ENCODE assay signal across 16 cellular contexts in genomic region chr1:89957063-89957462, GRCh38. TPM values are rescaled to one million over a fixed set of nuclear protein-coding genes. Genes with fewer than 3 reads are reported as not detected.
A peak's percentile ranks its signal among the peaks of the same experiment; 100 is the strongest.
DNase-seq lines count a peak whose midpoint lies in the region; ATAC-seq, FAIRE-seq and TF ChIP-seq lines count a peak whose summit lies in the region.
"Had no signal": no experiment of that assay in that cellular context is flagged by ENCODE, and none has a peak within 500 bp of the region (broad histone marks: within the 10 kb centered on the region; RNA-seq: fewer than 3 reads in every experiment).

No MANE protein-coding gene starts in this region.

- TF ChIP-seq RAD21 in HepG2 (CRISPR knock-in tag; IDR thresholded peaks at IDR 0.05) = no peak

- H3K27ac Mint-ChIP-seq in activated CD4-positive, alpha-beta memory T cell treated with anti-CD3 and anti-CD28 coated beads for 36 hours = no peak overlapping the region

- BruUV-seq in HepG2 (replicated peaks; lab: Mats Ljungman, UMichigan) = no TSS peak

- H3K9ac ChIP-seq in HepG2 (ENCODE audit: insufficient read depth, low read depth, low read length) (no peak overlapping the region), fibroblast of lung (ENCODE audit: insufficient read depth, low read length) (no peak overlapping the region)

- no peaks in the 10 kb centered on the region for H3K9me3 Mint-ChIP-seq in activated CD4-positive, alpha-beta memory T cell treated with anti-CD3 and anti-CD28 coated beads for 36 hours

- H3K27me3 ChIP-seq in HepG2 (ENCODE audit: control insufficient read depth in 1 of 2, insufficient read depth in 2 of 2, low read length in 2 of 2) = no peaks in the 10 kb centered on the region
- no peaks in the 10 kb centered on the region for H3K27me3 ChIP-seq in right lobe of liver
- no peaks in the 10 kb centered on the region for H3K27me3 ChIP-seq in fibroblast of lung (ENCODE audit: control insufficient read depth, insufficient read depth, low read length)
- H3K27me3 ChIP-seq in upper lobe of right lung = no peaks in the 10 kb centered on the region
- H3K27me3 ChIP-seq: BE2C had no signal

- H4K20me1 ChIP-seq in HepG2 (ENCODE audit: insufficient read depth, low read length) = no peaks in the 10 kb centered on the region
- H4K20me1 ChIP-seq in fibroblast of lung (ENCODE audit: control insufficient read depth, extremely low read depth, insufficient read depth, low read length) = no peaks in the 10 kb centered on the region

- H3K9me3 ChIP-seq in HepG2 (ENCODE audit: low read length) (no peaks in the 10 kb centered on the region), right lobe of liver (no peaks in the 10 kb centered on the region), fibroblast of lung (ENCODE audit: control insufficient read depth, insufficient read depth, low read depth, low read length) (no peaks in the 10 kb centered on the region), upper lobe of right lung (no peaks in the 10 kb centered on the region)
- H3K9me3 ChIP-seq: BE2C had no signal

- no peak for TF ChIP-seq EP300 in HepG2 (IDR thresholded peaks at IDR 0.05; ENCODE audit: low read depth in 2 of 2, low read length in 2 of 2)
- no peak for TF ChIP-seq EP300 in HepG2 (CRISPR knock-in tag; IDR thresholded peaks at IDR 0.05; ENCODE audit: borderline replicate concordance)

- FAIRE-seq in HepG2 (lab: Jason Lieb, UNC) = peak; percentile 18

- in situ Hi-C loops in HepG2 (cut with HindIII; ENCODE audit: extremely low pct_ligation_motif_present, low pct_unique_long_range_greater_than_20kb) = no loop called here

- H3K4me1 ChIP-seq in HepG2 (ENCODE audit: insufficient read depth, low read length) = peaks cover 49% of the 10 kb centered on the region
- H3K4me1 ChIP-seq in right lobe of liver = peaks cover 0 to 8% (median 0%) of the 10 kb centered on the region in 4 donors
- H3K4me1 ChIP-seq in fibroblast of lung (ENCODE audit: control insufficient read depth, extremely low read depth, insufficient read depth, low read length) = peaks cover 14% of the 10 kb centered on the region
- no peaks in the 10 kb centered on the region for H3K4me1 ChIP-seq in upper lobe of right lung
- H3K4me1 ChIP-seq: BE2C had no signal

- no peaks in the 10 kb centered on the region for H3K36me3 Mint-ChIP-seq in activated CD4-positive, alpha-beta memory T cell treated with anti-CD3 and anti-CD28 coated beads for 36 hours

- peaks cover 14% of the 10 kb centered on the region for H3K4me1 Mint-ChIP-seq in activated CD4-positive, alpha-beta memory T cell treated with anti-CD3 and anti-CD28 coated beads for 36 hours (ENCODE audit: low read depth)

- H2AFZ ChIP-seq in HepG2 (ENCODE audit: low read length) = peak overlapping the region; percentile 73
- peak overlapping the region; percentile 25 for H2AFZ ChIP-seq in fibroblast of lung (ENCODE audit: low read length)

- no peaks in the 10 kb centered on the region for H3K27me3 Mint-ChIP-seq in activated CD4-positive, alpha-beta memory T cell treated with anti-CD3 and anti-CD28 coated beads for 36 hours

- CTCF ChIA-PET in HepG2 (lab: Yijun Ruan, JAX; ENCODE audit: low intra/inter-chr PET ratio, low total read pairs) = no interaction called here
- CTCF ChIA-PET in activated CD4-positive, alpha-beta memory T cell treated with anti-CD3 and anti-CD28 coated beads for 36 hours (lab: Charles Lee) = interaction anchor here (0.9 to 1.5 kb wide), 2 partner anchors 114 to 152 kb away, joined by 3 to 4 read pairs; no protein-coding TSS in a partner anchor

- H3K27ac ChIP-seq in HepG2 (ENCODE audit: extremely low read length, insufficient read depth, low read length) (peak overlapping the region; percentile 15), right lobe of liver (no peak overlapping the region), fibroblast of lung (ENCODE audit: insufficient read depth, low read length) (no peak overlapping the region), upper lobe of right lung (no peak overlapping the region)
- H3K27ac ChIP-seq: HL-60 had no signal

- peak; percentile 63 for ATAC-seq in HepG2
- no peak for ATAC-seq in right lobe of liver
- peak; percentile 17 for ATAC-seq in upper lobe of right lung
- no peak for ATAC-seq in GM21526 (IDR thresholded peaks at IDR 0.05; ENCODE audit: low FRiP score, unreplicated experiment)
- ATAC-seq: left cardiac atrium had no signal

- POLR2A ChIA-PET in HepG2 (lab: Yijun Ruan, JAX) = no interaction called here
- POLR2A ChIA-PET in activated CD4-positive, alpha-beta memory T cell treated with anti-CD3 and anti-CD28 coated beads for 36 hours (lab: Charles Lee) = no interaction called here

- TF ChIP-seq CTCF in HepG2 (CRISPR knock-in tag; IDR thresholded peaks at IDR 0.05) (no peak), right lobe of liver (IDR thresholded peaks at IDR 0.05) (no peak), fibroblast of lung (conservative IDR thresholded peaks at IDR 0.05 in 1 of 2, IDR thresholded peaks at IDR 0.05 in 1 of 2; ENCODE audit: low read depth in 1 of 2, low read length in 2 of 2) (no peak), upper lobe of right lung (IDR thresholded peaks at IDR 0.05) (no peak)

- TF ChIP-seq POLR2A in HepG2 (IDR thresholded peaks at IDR 0.05; ENCODE audit: insufficient read depth in 1 of 2, low read depth in 2 of 2, low read length in 2 of 2) = no peak
- no peak for TF ChIP-seq POLR2A in right lobe of liver (IDR thresholded peaks at IDR 0.05)

- DNase-seq in HepG2 (ENCODE audit: low spot score) (peak; percentile 39), right lobe of liver (no peak), fibroblast of lung (ENCODE audit: low read depth in 2 of 2) (no peak), upper lobe of right lung (no peak), NCI-H345 treated with DMSO at 0.1 percent for 48 hours (lab: John Stamatoyannopoulos, UW; ENCODE audit: unreplicated experiment) (no peak), COLO668 (lab: John Stamatoyannopoulos, UW; ENCODE audit: unreplicated experiment) (no peak)
- peak; percentile 35 for DNase-seq in activated CD4-positive, alpha-beta memory T cell treated with anti-CD3 and anti-CD28 coated beads for 36 hours
- DNase-seq: activated CD4-positive, CD25-positive, alpha-beta regulatory T cell; BE2C; GF-D8; left cardiac atrium; NCI-H2227 treated with DMSO at 0.1 percent for 48 hours; Right ventricle myocardium superior; stimulated activated CD4-positive, alpha-beta T cell treated with anti-CD3 and anti-CD28 coated beads, Interleukin-12 subunit alpha, Interleukin-12 subunit beta, amount 100 ng/mL, for 4 hours had no signal

- 22% methylated on average over 1 of the region's 1 CpG for WGBS in HepG2 (ENCODE audit: low lambda C conversion rate)
- 0% methylated on average over 1 of the region's 1 CpG for WGBS in right lobe of liver (ENCODE audit: insufficient coverage, low coverage, low lambda C conversion rate, missing lambda C conversion rate)

- H3K4me3 ChIP-seq in HepG2 (replicated peaks in 1 of 3; ENCODE audit: insufficient read depth in 1 of 3, low read depth in 2 of 3, low read length in 3 of 3) = 0 out of 6 replicates have a peak overlapping the region, but pooled peaks of 2 of the 3 experiments have one; percentile 0 to 20
- no peak overlapping the region for H3K4me3 ChIP-seq in right lobe of liver
- no peak overlapping the region for H3K4me3 ChIP-seq in fibroblast of lung (replicated peaks in 1 of 4; ENCODE audit: control extremely low read depth in 1 of 4, insufficient read depth in 1 of 4, low read depth in 3 of 4, low read length in 4 of 4)
- no peak overlapping the region for H3K4me3 ChIP-seq in upper lobe of right lung

- H3K36me3 ChIP-seq in HepG2 (replicated peaks in 1 of 2; ENCODE audit: control insufficient read depth in 1 of 2, insufficient read depth in 2 of 2, low read length in 2 of 2) (no peaks in the 10 kb centered on the region), right lobe of liver (no peaks in the 10 kb centered on the region), fibroblast of lung (ENCODE audit: control insufficient read depth, insufficient read depth, low read length) (no peaks in the 10 kb centered on the region), upper lobe of right lung (no peaks in the 10 kb centered on the region)
- H3K36me3 ChIP-seq: BE2C had no signal

- H3K79me2 ChIP-seq in HepG2 (ENCODE audit: insufficient read depth, low read length) (no peaks in the 10 kb centered on the region), fibroblast of lung (ENCODE audit: control insufficient read depth, insufficient read depth, low read length) (no peaks in the 10 kb centered on the region)

- no peak overlapping the region for H3K4me3 Mint-ChIP-seq in activated CD4-positive, alpha-beta memory T cell treated with anti-CD3 and anti-CD28 coated beads for 36 hours

- intact Hi-C loops in HepG2 (cut with micrococcal nuclease; ENCODE audit: unreplicated experiment) = loop anchor here (10.0 kb wide), 1 partner anchor 152 kb away; no protein-coding TSS in a partner anchor
- intact Hi-C loops in right lobe of liver (cut with DNase I) = no loop called here
- intact Hi-C loops in activated CD4-positive, alpha-beta memory T cell treated with anti-CD3 and anti-CD28 coated beads for 36 hours (cut with micrococcal nuclease) = no loop called here
- intact Hi-C loops in upper lobe of right lung (cut with DNase I) = no loop called here

- H3K4me2 ChIP-seq in HepG2 (ENCODE audit: low read depth, low read length) (peak overlapping the region; percentile 44), fibroblast of lung (ENCODE audit: extremely low read depth, insufficient read depth, low read length) (no peak overlapping the region)

RNA-seq across cellular contexts. Expression of gene ZNF326, which starts 37.8 kb away (rescaled TPM):
- 16.4 and 20.9 TPM in 2 replicates for total RNA-seq in HepG2 (2016; rRNA removed; fragmentation: Illumina TruSeq; extraction: Trizol)
- 1.9 and 2.8 TPM in 2 replicates for total RNA-seq in HepG2 (2016; cell fraction: cytosol; rRNA removed; fragmentation: Illumina TruSeq; extraction: Trizol; ENCODE audit: low read depth)
- total RNA-seq in HepG2 (2016; cell fraction: insoluble cytoplasmic fraction; rRNA removed; fragmentation: Illumina TruSeq; extraction: Trizol) = 15.5 and 17.4 TPM in 2 replicates
- total RNA-seq in HepG2 (2016; cell fraction: membrane; rRNA removed; fragmentation: Illumina TruSeq; extraction: Trizol) = 3.4 and 4.4 TPM in 2 replicates
- 41.1 and 42.9 TPM in 2 replicates for total RNA-seq in HepG2 (2016; cell fraction: nucleus; rRNA removed; fragmentation: Illumina TruSeq; extraction: Trizol)
- 5.4 and 6.3 TPM in 2 replicates for polyA plus RNA-seq in HepG2 (2011; rRNA removed)
- 2.3 and 3.2 TPM in 2 replicates for polyA plus RNA-seq in HepG2 (2011; cell fraction: cytosol; rRNA removed)
- polyA plus RNA-seq in HepG2 (2011; cell fraction: nucleus; rRNA removed) = 7.5 and 11.7 TPM in 2 replicates
- 10.0 and 14.3 TPM in 2 replicates for polyA plus RNA-seq in HepG2 (2012)
- 0.93 and 1.4 TPM in 2 replicates for polyA plus RNA-seq in HepG2 (2016; cell fraction: cytosol; fragmentation: Illumina TruSeq; extraction: Trizol; ENCODE audit: low read depth)
- 45.1 and 46.0 TPM in 2 replicates for polyA plus RNA-seq in HepG2 (2016; cell fraction: insoluble cytoplasmic fraction; fragmentation: Illumina TruSeq; extraction: Trizol; ENCODE audit: low read depth)
- polyA plus RNA-seq in HepG2 (2016; cell fraction: membrane; fragmentation: Illumina TruSeq; extraction: Trizol; ENCODE audit: low read depth) = 2.0 and 2.8 TPM in 2 replicates
- 47.9 and 52.0 TPM in 2 replicates for polyA plus RNA-seq in HepG2 (2016; cell fraction: nucleus; fragmentation: Illumina TruSeq; extraction: Trizol; ENCODE audit: insufficient read depth, low read depth)
- 6.1 and 10.5 TPM in 2 replicates for polyA minus RNA-seq in HepG2 (2011; rRNA and poly(A)+ RNA removed; ENCODE audit: low replicate concordance)
- 2.5 and 3.4 TPM in 2 replicates for polyA minus RNA-seq in HepG2 (2011; cell fraction: cytosol; rRNA and poly(A)+ RNA removed)
- polyA minus RNA-seq in HepG2 (2011; cell fraction: nucleus; rRNA and poly(A)+ RNA removed) = 96.4 and 101 TPM in 2 replicates
- 10 to 100 TPM in 5 of 6 experiments, 1 to 10 TPM in 1; 9.5 to 13.8 (median 10.5) TPM for total RNA-seq in right lobe of liver
- total RNA-seq in activated CD4-positive, alpha-beta memory T cell treated with anti-CD3 and anti-CD28 coated beads for 36 hours = 10 to 100 TPM; 17.2 to 17.3 TPM
- total RNA-seq in fibroblast of lung = 7.2 and 8.1 TPM in 2 replicates
- polyA plus RNA-seq in fibroblast of lung = 10.8 and 14.1 TPM in 2 replicates
- 15.5 and 20.3 TPM in 2 replicates for polyA plus RNA-seq in fibroblast of lung (2012)
- polyA minus RNA-seq in fibroblast of lung (ENCODE audit: low replicate concordance) = 2.9 and 4.1 TPM in 2 replicates
- 18.0 TPM for total RNA-seq in upper lobe of right lung

Comparison
In these comparisons a context has a peak if more than half of its experiments do, and no peak if none do; other contexts are left out.
1. ATAC-seq: peak in HepG2 (single experiment) and upper lobe of right lung (single experiment); none in right lobe of liver (0 of 4) and GM21526 (single experiment).
2. DNase-seq: peak in HepG2 (single experiment) and activated CD4-positive, alpha-beta memory T cell treated with anti-CD3 and anti-CD28 coated beads for 36 hours (single experiment); none in right lobe of liver (0 of 3), fibroblast of lung (0 of 2), upper lobe of right lung (single experiment), NCI-H345 treated with DMSO at 0.1 percent for 48 hours (single experiment) and COLO668 (single experiment).
3. H3K4me3 ChIP-seq: peak in HepG2 (2 of 3); none in right lobe of liver (0 of 3), fibroblast of lung (0 of 4) and upper lobe of right lung (single experiment).